21 cellular contexts compared by ENCODE assay signal in the genomic region with DNA sequence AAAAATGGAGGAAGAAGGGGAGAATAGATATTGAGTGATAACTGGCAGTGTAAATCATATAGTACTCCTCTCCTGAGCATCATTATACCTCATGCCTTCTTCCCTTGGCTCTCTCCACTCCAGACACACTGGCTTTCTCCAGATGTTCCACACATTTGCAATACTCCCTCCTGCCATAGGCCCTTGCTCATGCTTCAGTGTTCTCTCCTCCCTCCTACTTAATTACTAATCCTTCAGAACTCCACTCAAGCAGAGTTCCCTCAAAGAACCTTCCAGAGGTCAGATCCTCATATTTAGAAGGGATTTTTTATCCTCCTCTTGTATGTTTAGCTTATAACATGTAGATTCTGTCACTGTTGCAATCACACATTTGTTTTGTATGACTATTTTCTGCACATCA.
DNase-seq lines count a peak whose midpoint lies in the region; ATAC-seq and TF ChIP-seq lines count a peak whose summit lies in the region.
"Had no signal": no experiment of that assay in that cellular context is flagged by ENCODE, and none has a peak within 500 bp of the region (broad histone marks: within the 10 kb centered on the region; RNA-seq: fewer than 3 reads in every experiment).

No MANE protein-coding gene starts in this region.

- ATAC-seq in HG02970 (IDR thresholded peaks at IDR 0.05; ENCODE audit: low FRiP score, unreplicated experiment), result no peak
- no peak for ATAC-seq in omental fat pad (ENCODE audit: low FRiP score)
- ATAC-seq: GM12878; left lung; right cardiac atrium; SK-N-SH treated with all-trans-retinoic acid at 6 μM for 48 hours; stimulated activated naive CD8-positive, alpha-beta T cell treated with anti-CD3 and anti-CD28 coated beads, Interleukin-15, Interleukin-2, amounts not matched to agents 100 U/mL and 50 U/mL, for 24 hours had no signal

- peaks cover 3% of the 10 kb centered on the region for H3K27me3 Mint-ChIP-seq in activated naive CD8-positive, alpha-beta T cell treated with anti-CD3 and anti-CD28 coated beads for 36 hours

- 0 out of 2 replicates have a peak, but pooled peaks have one; percentile 36 for TF ChIP-seq EP300 in Ishikawa (IDR thresholded peaks at IDR 0.05; ENCODE audit: borderline replicate concordance)

- H3K27ac Mint-ChIP-seq in activated naive CD8-positive, alpha-beta T cell treated with anti-CD3 and anti-CD28 coated beads for 36 hours, result no peak overlapping the region
- H3K27ac Mint-ChIP-seq: activated CD4-positive, alpha-beta T cell treated with anti-CD3 and anti-CD28 coated beads, Interleukin-2, amount 10 ng/mL, durations not matched to agents 24 days and 14 days; endodermal cell had no signal

- H3K4me3 ChIP-seq in epithelial cell of proximal tubule (ENCODE audit: low read depth, low read length), result peak overlapping the region; percentile 43
- H3K4me3 ChIP-seq: GM12878, left lung, tibial nerve had no signal

- TF ChIP-seq RAD21 in Ishikawa (IDR thresholded peaks at IDR 0.05; ENCODE audit: low read depth), result no peak

- peaks cover 5% of the 10 kb centered on the region for H3K36me3 Mint-ChIP-seq in activated naive CD8-positive, alpha-beta T cell treated with anti-CD3 and anti-CD28 coated beads for 36 hours

- peaks cover 8% of the 10 kb centered on the region for H3K4me1 Mint-ChIP-seq in activated naive CD8-positive, alpha-beta T cell treated with anti-CD3 and anti-CD28 coated beads for 36 hours
- H3K4me1 Mint-ChIP-seq: endodermal cell had no signal

- DNase-seq in AG20443 (ENCODE audit: low spot score) (peak; percentile 41), epithelial cell of proximal tubule (ENCODE audit: low read depth) (peak; percentile 37), non-pigmented ciliary epithelial cell (ENCODE audit: low read depth) (peak; percentile 70), NCI-H146 (lab: John Stamatoyannopoulos, UW) (no peak), omental fat pad (ENCODE audit: low spot score) (no peak)
- DNase-seq in activated naive CD8-positive, alpha-beta T cell treated with anti-CD3 and anti-CD28 coated beads for 36 hours, result no peak
- DNase-seq: activated CD4-positive, alpha-beta T cell treated with anti-CD3 and anti-CD28 coated beads, Interleukin-2, amount 10 ng/mL, durations not matched to agents 24 days and 14 days; activated gamma-delta T cell treated with Interleukin-2 at 50 U/mL for 16 hours; anterior cingulate cortex; Calu3; endodermal cell; GDM1; left lung; NCI-H2171; right cardiac atrium; stimulated activated naive CD8-positive, alpha-beta T cell treated with anti-CD3 and anti-CD28 coated beads, Interleukin-15, Interleukin-2, amounts not matched to agents 100 U/mL and 50 U/mL, for 24 hours had no signal

- peaks cover 2% of the 10 kb centered on the region for H3K9me3 Mint-ChIP-seq in activated naive CD8-positive, alpha-beta T cell treated with anti-CD3 and anti-CD28 coated beads for 36 hours
- H3K9me3 Mint-ChIP-seq: endodermal cell had no signal

- TF ChIP-seq CTCF in epithelial cell of proximal tubule (conservative IDR thresholded peaks at IDR 0.05; ENCODE audit: low read depth, low read length), result no peak
- no peak for TF ChIP-seq CTCF in omental fat pad (IDR thresholded peaks at IDR 0.05)

- H3K4me3 Mint-ChIP-seq in activated naive CD8-positive, alpha-beta T cell treated with anti-CD3 and anti-CD28 coated beads for 36 hours, result no peak overlapping the region
- H3K4me3 Mint-ChIP-seq: activated CD4-positive, alpha-beta T cell treated with anti-CD3 and anti-CD28 coated beads, Interleukin-2, amount 10 ng/mL, durations not matched to agents 24 days and 14 days; endodermal cell had no signal

TF ChIP-seq in Ishikawa, 13 proteins besides CTCF, POLR2A, EP300 and RAD21:
- TF ChIP-seq NFIC (IDR thresholded peaks at IDR 0.05), result no peak
- no peak for TF ChIP-seq CREB1 (IDR thresholded peaks at IDR 0.05; ENCODE audit: low read depth)
- TF ChIP-seq REST (IDR thresholded peaks at IDR 0.05; ENCODE audit: low read depth), result no peak
- no peak for TF ChIP-seq CEBPB (IDR thresholded peaks at IDR 0.05)
- no peak for TF ChIP-seq YY1 (IDR thresholded peaks at IDR 0.05; ENCODE audit: low read depth)
- no peak for TF ChIP-seq ZBTB7A (IDR thresholded peaks at IDR 0.05; ENCODE audit: low read depth)
- no peak for TF ChIP-seq TCF12 (IDR thresholded peaks at IDR 0.05; ENCODE audit: low read depth)
- TF ChIP-seq, protein P1, sequence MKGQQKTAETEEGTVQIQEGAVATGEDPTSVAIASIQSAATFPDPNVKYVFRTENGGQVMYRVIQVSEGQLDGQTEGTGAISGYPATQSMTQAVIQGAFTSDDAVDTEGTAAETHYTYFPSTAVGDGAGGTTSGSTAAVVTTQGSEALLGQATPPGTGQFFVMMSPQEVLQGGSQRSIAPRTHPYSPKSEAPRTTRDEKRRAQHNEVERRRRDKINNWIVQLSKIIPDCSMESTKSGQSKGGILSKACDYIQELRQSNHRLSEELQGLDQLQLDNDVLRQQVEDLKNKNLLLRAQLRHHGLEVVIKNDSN (IDR thresholded peaks at IDR 0.05), result no peak
- no peak for TF ChIP-seq TAF1 (IDR thresholded peaks at IDR 0.05; ENCODE audit: low read depth)
- TF ChIP-seq, protein P2, sequence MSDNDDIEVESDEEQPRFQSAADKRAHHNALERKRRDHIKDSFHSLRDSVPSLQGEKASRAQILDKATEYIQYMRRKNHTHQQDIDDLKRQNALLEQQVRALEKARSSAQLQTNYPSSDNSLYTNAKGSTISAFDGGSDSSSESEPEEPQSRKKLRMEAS (IDR thresholded peaks at IDR 0.05), result no peak; the same call in 1 of the 2 replicates
- TF ChIP-seq FOXM1 (IDR thresholded peaks at IDR 0.05; ENCODE audit: borderline replicate concordance, low read depth), result no peak
- no peak for TF ChIP-seq EGR1 (IDR thresholded peaks at IDR 0.05)
- TF ChIP-seq TEAD4 (IDR thresholded peaks at IDR 0.05), result no peak

Comparison
In these comparisons a context has a peak if more than half of its experiments do, and no peak if none do; other contexts are left out.
1. DNase-seq: peak in AG20443 (single experiment), epithelial cell of proximal tubule (single experiment) and non-pigmented ciliary epithelial cell (single experiment); none in NCI-H146 (single experiment), activated naive CD8-positive, alpha-beta T cell treated with anti-CD3 and anti-CD28 coated beads for 36 hours (single experiment) and omental fat pad (single experiment).